ENCODE assay signal across 11 cellular contexts in the genomic region with DNA sequence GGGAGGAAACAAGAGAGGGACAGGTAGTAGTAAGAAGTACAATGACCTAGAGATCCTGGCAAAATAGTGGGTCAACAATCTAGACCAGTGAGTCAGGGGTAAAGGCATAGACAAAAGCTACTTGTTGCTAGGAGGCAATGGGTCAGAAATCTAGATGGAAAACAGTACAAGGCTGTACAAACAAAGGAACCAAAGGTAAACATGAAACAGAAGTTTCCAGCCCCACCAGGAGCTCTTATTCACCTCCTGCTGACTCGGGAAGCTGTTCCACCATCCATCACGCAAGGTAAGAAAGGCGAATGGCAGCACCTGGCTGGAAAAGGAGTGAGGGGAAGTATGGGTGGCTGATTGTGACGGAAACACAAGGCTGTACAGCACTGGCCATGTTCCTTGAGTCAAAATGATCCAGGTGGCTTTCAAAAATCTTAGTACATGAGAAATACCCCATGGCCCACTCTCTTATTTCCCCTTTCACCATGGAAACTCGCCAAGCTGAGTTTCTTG.
DNase-seq lines count a peak whose midpoint lies in the region; ATAC-seq and TF ChIP-seq lines count a peak whose summit lies in the region.
"Had no signal": no experiment of that assay in that cellular context is flagged by ENCODE, and none has a peak within 500 bp of the region (broad histone marks: within the 10 kb centered on the region; RNA-seq: fewer than 3 reads in every experiment).

No MANE protein-coding gene starts in this region.

- DNase-seq in HPDE6-E6E7 (ENCODE audit: extremely low spot score) (peak; percentile 64), SK-N-SH (no peak), fibroblast of the aortic adventitia (ENCODE audit: low read depth) (peak; percentile 39), right atrium auricular region (ENCODE audit: low spot score) (no peak)
- DNase-seq in stimulated activated effector memory CD8-positive, alpha-beta T cell treated with anti-CD3 and anti-CD28 coated beads, Interleukin-12 subunit alpha, Interleukin-12 subunit beta, amount 100 ng/mL, for 72 hours (ENCODE audit: low spot score in 2 of 2) = no peak
- DNase-seq in effector CD8-positive, alpha-beta T cell (lab: John Stamatoyannopoulos, UW) = no peak
- DNase-seq: effector memory CD4-positive, alpha-beta T cell; NCI-H2107 had no signal

- H3K9ac ChIP-seq in SK-N-SH = peak overlapping the region; percentile 47

- no peak overlapping the region for H3K27ac Mint-ChIP-seq in stimulated activated effector memory CD8-positive, alpha-beta T cell treated with anti-CD3 and anti-CD28 coated beads, Interleukin-12 subunit alpha, Interleukin-12 subunit beta, amount 100 ng/mL, for 72 hours
- H3K27ac Mint-ChIP-seq: activated T-helper 1 cell treated with anti-CD3 and anti-CD28 coated beads, Interleukin-12 subunit alpha, Interleukin-12 subunit beta, Interleukin-2, Interleukin-4 antibody, amounts not matched to agents 30 ng/mL and 10 ng/mL and 1 ng/mL, durations not matched to agents 14 hours and 24 hours and 36 hours; T-helper 2 cell treated with Interferon-gamma antibody and Interleukin-4, amounts not matched to agents 5 μg/mL and 100 μg/mL, for 36 hours had no signal

- no peak for TF ChIP-seq RAD21 in SK-N-SH (IDR thresholded peaks at IDR 0.05; ENCODE audit: low read length)

- no peak overlapping the region for H3K4me3 Mint-ChIP-seq in stimulated activated effector memory CD8-positive, alpha-beta T cell treated with anti-CD3 and anti-CD28 coated beads, Interleukin-12 subunit alpha, Interleukin-12 subunit beta, amount 100 ng/mL, for 72 hours
- H3K4me3 Mint-ChIP-seq: activated T-helper 1 cell treated with anti-CD3 and anti-CD28 coated beads, Interleukin-12 subunit alpha, Interleukin-12 subunit beta, Interleukin-2, Interleukin-4 antibody, amounts not matched to agents 30 ng/mL and 10 ng/mL and 1 ng/mL, durations not matched to agents 14 hours and 24 hours and 36 hours; T-helper 2 cell treated with Interferon-gamma antibody and Interleukin-4, amounts not matched to agents 5 μg/mL and 100 μg/mL, for 36 hours had no signal

- H3K79me2 ChIP-seq in SK-N-SH (ENCODE audit: insufficient read depth) = no peaks in the 10 kb centered on the region

- no peak for TF ChIP-seq CTCF in SK-N-SH (IDR thresholded peaks at IDR 0.05)
- TF ChIP-seq CTCF in fibroblast of the aortic adventitia (IDR thresholded peaks at IDR 0.05; ENCODE audit: insufficient read depth, low read length) = no peak
- TF ChIP-seq CTCF in right atrium auricular region (IDR thresholded peaks at IDR 0.05) = no peak

- POLR2A ChIA-PET in SK-N-SH (lab: Yijun Ruan, JAX) = no interaction called here

- TF ChIP-seq EP300 in SK-N-SH (IDR thresholded peaks at IDR 0.05; ENCODE audit: borderline replicate concordance in 1 of 2, low read depth in 1 of 2, low read length in 1 of 2) = no peak

- CTCF ChIA-PET in SK-N-SH (lab: Yijun Ruan, JAX) = no interaction called here

- H3F3A ChIP-seq in SK-N-SH (replicated peaks; ENCODE audit: insufficient read depth) = peaks cover 10% of the 10 kb centered on the region

- H2AFZ ChIP-seq in SK-N-SH (ENCODE audit: low read depth) = no peak overlapping the region

- no peaks in the 10 kb centered on the region for H3K36me3 Mint-ChIP-seq in stimulated activated effector memory CD8-positive, alpha-beta T cell treated with anti-CD3 and anti-CD28 coated beads, Interleukin-12 subunit alpha, Interleukin-12 subunit beta, amount 100 ng/mL, for 72 hours

- H3K4me1 ChIP-seq in SK-N-SH (ENCODE audit: control insufficient read depth in 1 of 2, insufficient read depth in 2 of 2, low read depth in 1 of 2, low read length in 1 of 2) = peaks cover 0 to 16% of the 10 kb centered on the region in 2 experiments; a peak in 3 of 4 replicates
- no peaks in the 10 kb centered on the region for H3K4me1 ChIP-seq in right atrium auricular region

- peak overlapping the region; percentile 34 to 88; a peak in 3 of 4 replicates for H3K27ac ChIP-seq in SK-N-SH (ENCODE audit: low read depth in 2 of 2, low read length in 1 of 2)
- no peak overlapping the region for H3K27ac ChIP-seq in right atrium auricular region

- H3K36me3 ChIP-seq in SK-N-SH (replicated peaks in 1 of 2; ENCODE audit: control insufficient read depth in 1 of 2, insufficient read depth in 2 of 2, low read length in 1 of 2) (no peaks in the 10 kb centered on the region), right atrium auricular region (no peaks in the 10 kb centered on the region)

- H3K9me3 Mint-ChIP-seq in stimulated activated effector memory CD8-positive, alpha-beta T cell treated with anti-CD3 and anti-CD28 coated beads, Interleukin-12 subunit alpha, Interleukin-12 subunit beta, amount 100 ng/mL, for 72 hours = no peaks in the 10 kb centered on the region
- H3K9me3 Mint-ChIP-seq: activated T-helper 1 cell treated with anti-CD3 and anti-CD28 coated beads, Interleukin-12 subunit alpha, Interleukin-12 subunit beta, Interleukin-2, Interleukin-4 antibody, amounts not matched to agents 30 ng/mL and 10 ng/mL and 1 ng/mL, durations not matched to agents 14 hours and 24 hours and 36 hours; T-helper 2 cell treated with Interferon-gamma antibody and Interleukin-4, amounts not matched to agents 5 μg/mL and 100 μg/mL, for 36 hours had no signal

- H3K27me3 ChIP-seq in SK-N-SH (ENCODE audit: insufficient read depth) (no peaks in the 10 kb centered on the region), right atrium auricular region (no peaks in the 10 kb centered on the region)

- peak overlapping the region; percentile 49 for H3K4me2 ChIP-seq in SK-N-SH

- 57% methylated on average over 5 of the region's 5 CpGs for WGBS in SK-N-SH (ENCODE audit: low lambda C conversion rate)

- H4K20me1 ChIP-seq in SK-N-SH (ENCODE audit: insufficient read depth) = no peaks in the 10 kb centered on the region

- H3K9me3 ChIP-seq in SK-N-SH = no peaks in the 10 kb centered on the region
- no peaks in the 10 kb centered on the region for H3K9me3 ChIP-seq in right atrium auricular region

- no peaks in the 10 kb centered on the region for H3K9me2 ChIP-seq in SK-N-SH

- H3K4me3 ChIP-seq in SK-N-SH (ENCODE audit: low read depth in 2 of 2, low read length in 1 of 2) = no peak overlapping the region
- H3K4me3 ChIP-seq in fibroblast of the aortic adventitia (ENCODE audit: low read depth, low read length) = no peak overlapping the region
- no peak overlapping the region for H3K4me3 ChIP-seq in right atrium auricular region

- peaks cover 6% of the 10 kb centered on the region for H3K4me1 Mint-ChIP-seq in stimulated activated effector memory CD8-positive, alpha-beta T cell treated with anti-CD3 and anti-CD28 coated beads, Interleukin-12 subunit alpha, Interleukin-12 subunit beta, amount 100 ng/mL, for 72 hours

- peak; percentile 3 for ATAC-seq in stimulated activated effector memory CD8-positive, alpha-beta T cell treated with anti-CD3 and anti-CD28 coated beads, Interleukin-12 subunit alpha, Interleukin-12 subunit beta, amount 100 ng/mL, for 72 hours
- ATAC-seq in GM19467 (IDR thresholded peaks at IDR 0.05; ENCODE audit: unreplicated experiment) = no peak

TF ChIP-seq in SK-N-SH, 30 proteins besides CTCF, POLR2A, EP300 and RAD21:
- TF ChIP-seq YY1 (IDR thresholded peaks at IDR 0.05; ENCODE audit: low read depth) = no peak
- TF ChIP-seq NFIC (IDR thresholded peaks at IDR 0.05; ENCODE audit: borderline replicate concordance) = no peak
- TF ChIP-seq TCF12 (IDR thresholded peaks at IDR 0.05) = no peak
- TF ChIP-seq RXRA (IDR thresholded peaks at IDR 0.05; ENCODE audit: borderline replicate concordance, low read depth) = no peak
- TF ChIP-seq FOXM1 (IDR thresholded peaks at IDR 0.05; ENCODE audit: low read depth) = no peak
- TF ChIP-seq, protein P1, sequence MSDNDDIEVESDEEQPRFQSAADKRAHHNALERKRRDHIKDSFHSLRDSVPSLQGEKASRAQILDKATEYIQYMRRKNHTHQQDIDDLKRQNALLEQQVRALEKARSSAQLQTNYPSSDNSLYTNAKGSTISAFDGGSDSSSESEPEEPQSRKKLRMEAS (IDR thresholded peaks at IDR 0.05; ENCODE audit: low read depth) = no peak
- no peak for TF ChIP-seq RFX5 (IDR thresholded peaks at IDR 0.05; ENCODE audit: low read length)

Comparison
In these comparisons a context has a peak if more than half of its experiments do, and no peak if none do; other contexts are left out.
1. DNase-seq: peak in HPDE6-E6E7 (single experiment) and fibroblast of the aortic adventitia (single experiment); none in SK-N-SH (single experiment), stimulated activated effector memory CD8-positive, alpha-beta T cell treated with anti-CD3 and anti-CD28 coated beads, Interleukin-12 subunit alpha, Interleukin-12 subunit beta, amount 100 ng/mL, for 72 hours (0 of 2), right atrium auricular region (single experiment) and effector CD8-positive, alpha-beta T cell (single experiment).
2. H3K27ac ChIP-seq: peak in SK-N-SH (2 of 2); none in right atrium auricular region (0 of 2).